ENCODE assay signal across 8 cellular contexts in genomic region chr1:152185544-152186391, GRCh38. TPM values are rescaled to one million over a fixed set of nuclear protein-coding genes. Genes with fewer than 3 reads are reported as not detected.
DNase-seq lines count a peak whose midpoint lies in the region; ATAC-seq and TF ChIP-seq lines count a peak whose summit lies in the region.

No MANE protein-coding gene starts in this region.

- peak; percentile 49 for DNase-seq in DND-41
- peak; percentile 82 for DNase-seq in NCI-H82 (lab: John Stamatoyannopoulos, UW)
- DNase-seq in activated CD8-positive, alpha-beta memory T cell treated with anti-CD3 and anti-CD28 coated beads, Interleukin-2, amount 50 U/mL, for 48 hours = peak; percentile 55
- peak; percentile 84 for DNase-seq in fibroblast of peridontal ligament (ENCODE audit: extremely low read depth)
- DNase-seq in T1000 (lab: John Stamatoyannopoulos, UW) = no peak

- ATAC-seq in DND-41 (ENCODE audit: insufficient read depth, low read depth) (peak; percentile 87), HG02981 (IDR thresholded peaks at IDR 0.05; ENCODE audit: unreplicated experiment) (peak; percentile 48), GM21360 (IDR thresholded peaks at IDR 0.05; ENCODE audit: unreplicated experiment) (no peak)

- no peaks in the 10 kb centered on the region for H3K9me2 ChIP-seq in neural cell (ENCODE audit: insufficient read depth, low read length)

- no peak for TF ChIP-seq EP300 in neural cell (conservative IDR thresholded peaks at IDR 0.05; ENCODE audit: poor library complexity, severe bottlenecking)

- TF ChIP-seq RAD21 in neural cell (conservative IDR thresholded peaks at IDR 0.05) = peak; percentile 46

- H2AFZ ChIP-seq in DND-41 (ENCODE audit: low read depth, low read length) = no peak overlapping the region
- no peak overlapping the region for H2AFZ ChIP-seq in neural cell (ENCODE audit: low read depth, low read length)

- H4K20me1 ChIP-seq in DND-41 (ENCODE audit: insufficient read depth, low read length) (no peaks in the 10 kb centered on the region; the same call in 1 of the 2 replicates), neural cell (ENCODE audit: insufficient read depth) (no peaks in the 10 kb centered on the region)

- TF ChIP-seq CTCF in DND-41 (IDR thresholded peaks at IDR 0.05; ENCODE audit: borderline replicate concordance, extremely low read depth, low read length, poor library complexity, severe bottlenecking) (peak; percentile 90), neural cell (IDR thresholded peaks at IDR 0.05; ENCODE audit: poor library complexity, severe bottlenecking) (peak; percentile 52)

- H3K4me1 ChIP-seq in DND-41 (ENCODE audit: insufficient read depth, low read length) = no peaks in the 10 kb centered on the region

- H3K27ac ChIP-seq in DND-41 (ENCODE audit: low read length) (no peak overlapping the region), neural cell (ENCODE audit: low read length) (no peak overlapping the region)

- H3K36me3 ChIP-seq in DND-41 (ENCODE audit: insufficient read depth, low read length) = no peaks in the 10 kb centered on the region
- H3K36me3 ChIP-seq in neural cell (ENCODE audit: insufficient read depth, low read length) = no peaks in the 10 kb centered on the region

- H3K9me3 ChIP-seq in DND-41 (ENCODE audit: insufficient read depth, low read length, severe bottlenecking) (no peaks in the 10 kb centered on the region), neural cell (ENCODE audit: low read length) (peaks cover 3% of the 10 kb centered on the region)

- no peaks in the 10 kb centered on the region for H3K79me2 ChIP-seq in DND-41 (ENCODE audit: insufficient read depth, low read length)
- no peaks in the 10 kb centered on the region for H3K79me2 ChIP-seq in neural cell (replicated peaks; ENCODE audit: insufficient read depth, low read length)

- H3K9ac ChIP-seq in DND-41 (ENCODE audit: low read depth, low read length) = no peak overlapping the region
- no peak overlapping the region for H3K9ac ChIP-seq in neural cell (ENCODE audit: low read length)

- no peak overlapping the region for H3K4me3 ChIP-seq in DND-41 (ENCODE audit: low read depth in 1 of 2, low read length in 2 of 2)
- no peak overlapping the region for H3K4me3 ChIP-seq in neural cell (ENCODE audit: low read length)

- H3K4me2 ChIP-seq in DND-41 (ENCODE audit: insufficient read depth, low read length) (no peak overlapping the region), neural cell (ENCODE audit: low read length) (no peak overlapping the region)

- no peaks in the 10 kb centered on the region for H3F3A ChIP-seq in neural cell (ENCODE audit: insufficient read depth, low read length, poor library complexity, severe bottlenecking)

- H3K27me3 ChIP-seq in DND-41 (ENCODE audit: insufficient read depth, low read length, poor library complexity) = peaks cover 16% of the 10 kb centered on the region
- no peaks in the 10 kb centered on the region for H3K27me3 ChIP-seq in neural cell (ENCODE audit: insufficient read depth, low read depth, low read length)

TF ChIP-seq in neural cell, 6 proteins besides CTCF, POLR2A, EP300 and RAD21:
- peak; percentile 50 for TF ChIP-seq SMC3 (conservative IDR thresholded peaks at IDR 0.05; ENCODE audit: poor library complexity)
- TF ChIP-seq POLR2AphosphoS5 (IDR thresholded peaks at IDR 0.05) = no peak
- TF ChIP-seq REST (IDR thresholded peaks at IDR 0.05; ENCODE audit: borderline replicate concordance) = no peak
- no peak for TF ChIP-seq TAF1 (IDR thresholded peaks at IDR 0.05; ENCODE audit: low read depth)
- TF ChIP-seq MXI1 (conservative IDR thresholded peaks at IDR 0.05; ENCODE audit: poor library complexity, severe bottlenecking) = no peak
- TF ChIP-seq EZH2 (IDR thresholded peaks at IDR 0.05; ENCODE audit: borderline replicate concordance, insufficient read depth, low read length, poor library complexity, severe bottlenecking) = no peak
TF ChIP-seq in neural cell: peak in this region for 1.

RNA-seq across cellular contexts. Expression of gene RPTN, which starts 26.7 kb away (rescaled TPM):
- not detected in 2 replicates for polyA plus RNA-seq in neural cell
- not detected in 2 replicates for polyA minus RNA-seq in neural cell

RNA-seq across cellular contexts. Expression of gene HRNR, which starts 38.2 kb away (rescaled TPM):
- polyA plus RNA-seq in neural cell = not detected in 2 replicates
- not detected in 2 replicates for polyA minus RNA-seq in neural cell
